Comparison of ENCODE assay signal across 13 cellular contexts in the genomic region with DNA sequence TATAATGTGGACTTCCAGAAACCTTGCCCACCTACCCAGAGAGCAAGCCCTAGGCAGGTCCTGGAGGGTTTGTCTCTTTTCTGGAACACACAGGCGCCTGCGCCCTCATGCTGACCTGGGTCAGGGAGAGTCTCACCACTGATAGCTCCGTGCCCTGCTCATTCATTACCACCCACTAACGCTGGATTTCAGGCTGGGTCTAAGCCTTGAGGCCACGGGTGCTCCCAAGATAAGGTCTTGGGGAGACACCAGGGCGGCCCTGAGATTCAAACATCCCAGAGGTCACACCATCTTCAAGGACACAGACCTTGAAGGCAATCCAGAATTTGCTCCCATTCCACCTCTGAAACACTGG. TPM values are rescaled to one million over a fixed set of nuclear protein-coding genes. Genes with fewer than 3 reads are reported as not detected.
DNase-seq lines count a peak whose midpoint lies in the region; ATAC-seq and TF ChIP-seq lines count a peak whose summit lies in the region.
"Had no signal": no experiment of that assay in that cellular context is flagged by ENCODE, and none has a peak within 500 bp of the region (broad histone marks: within the 10 kb centered on the region; RNA-seq: fewer than 3 reads in every experiment).

No MANE protein-coding gene starts in this region.

- peaks cover 10 to 30% (median 20%) of the 10 kb centered on the region in 4 donors for H3K4me1 Mint-ChIP-seq in CD4-positive, alpha-beta memory T cell

- intact Hi-C loops in CD4-positive, alpha-beta memory T cell (cut with micrococcal nuclease) = no loop called here
- intact Hi-C loops in gastrocnemius medialis (cut with DNase I; ENCODE audit: low total_unique reads) = loop anchor here (5.0 kb wide), 1 partner anchor 34 kb away; a partner anchor contains a TSS

- POLR2A ChIA-PET in CD4-positive, alpha-beta memory T cell (lab: Charles Lee; ENCODE audit: partially characterized antibody) = interaction anchor here (1.3 to 5.8 kb wide), 2 partner anchors 10 to 24 kb away, joined by 5 to 67 read pairs; a partner anchor contains a TSS

- no peaks in the 10 kb centered on the region for H3K9me3 ChIP-seq in CD4-positive, alpha-beta memory T cell (ENCODE audit: control insufficient read depth in 1 of 2, low read length in 2 of 2)
- H3K9me3 ChIP-seq in right atrium auricular region (no peaks in the 10 kb centered on the region), gastrocnemius medialis (no peaks in the 10 kb centered on the region)
- H3K9me3 ChIP-seq: thoracic aorta had no signal

- peaks cover 8 to 19% of the 10 kb centered on the region in 2 donors for H3K36me3 Mint-ChIP-seq in CD4-positive, alpha-beta memory T cell

- H3K27ac ChIP-seq in CD4-positive, alpha-beta memory T cell (ENCODE audit: low read depth, low read length) = no peak overlapping the region
- H3K27ac ChIP-seq in caudate nucleus (ENCODE audit: low read depth, low read length) = peak overlapping the region; percentile 93
- peak overlapping the region; percentile 72 to 90 for H3K27ac ChIP-seq in right atrium auricular region
- H3K27ac ChIP-seq in gastrocnemius medialis = peak overlapping the region; percentile 54 to 64 (median 60)
- H3K27ac ChIP-seq: thoracic aorta had no signal

- no peaks in the 10 kb centered on the region for H3K27me3 Mint-ChIP-seq in CD4-positive, alpha-beta memory T cell
- H3K27me3 Mint-ChIP-seq: activated CD8-positive, alpha-beta T cell treated with anti-CD3 and anti-CD28 coated beads for 36 hours had no signal

- H3K4me1 ChIP-seq in CD4-positive, alpha-beta memory T cell (ENCODE audit: insufficient read depth, low read length) = peaks cover 20% of the 10 kb centered on the region
- peaks cover 0 to 46% of the 10 kb centered on the region in 2 donors for H3K4me1 ChIP-seq in right atrium auricular region
- H3K4me1 ChIP-seq in gastrocnemius medialis = peaks cover 3 to 13% of the 10 kb centered on the region in 2 donors

- no peak overlapping the region for H3K4me3 Mint-ChIP-seq in CD4-positive, alpha-beta memory T cell
- H3K4me3 Mint-ChIP-seq: activated CD8-positive, alpha-beta T cell treated with anti-CD3 and anti-CD28 coated beads for 36 hours had no signal

- H3K4me3 ChIP-seq in CD4-positive, alpha-beta memory T cell (ENCODE audit: low read length in 2 of 2) = no peak overlapping the region
- no peak overlapping the region for H3K4me3 ChIP-seq in right atrium auricular region
- H3K4me3 ChIP-seq in gastrocnemius medialis = no peak overlapping the region
- H3K4me3 ChIP-seq: thoracic aorta had no signal

- peak overlapping the region in 4 of 7 donors; percentile 17 to 77 (median 42) for H3K27ac Mint-ChIP-seq in CD4-positive, alpha-beta memory T cell
- H3K27ac Mint-ChIP-seq: activated CD8-positive, alpha-beta T cell treated with anti-CD3 and anti-CD28 coated beads for 36 hours had no signal

- ATAC-seq in gastrocnemius medialis (no peak), GM18873 (IDR thresholded peaks at IDR 0.05; ENCODE audit: low FRiP score, unreplicated experiment) (no peak), GM21360 (IDR thresholded peaks at IDR 0.05; ENCODE audit: unreplicated experiment) (no peak)
- ATAC-seq: activated CD8-positive, alpha-beta T cell treated with anti-CD3 and anti-CD28 coated beads for 36 hours had no signal

- H3K27me3 ChIP-seq in CD4-positive, alpha-beta memory T cell (ENCODE audit: insufficient read depth, low read length) = no peaks in the 10 kb centered on the region
- no peaks in the 10 kb centered on the region for H3K27me3 ChIP-seq in right atrium auricular region
- peaks cover 5 to 21% (median 15%) of the 10 kb centered on the region in 3 donors for H3K27me3 ChIP-seq in gastrocnemius medialis

- H3K9me3 Mint-ChIP-seq in CD4-positive, alpha-beta memory T cell = no peaks in the 10 kb centered on the region
- H3K9me3 Mint-ChIP-seq: activated CD8-positive, alpha-beta T cell treated with anti-CD3 and anti-CD28 coated beads for 36 hours had no signal

- CTCF ChIA-PET in CD4-positive, alpha-beta memory T cell (lab: Charles Lee; ENCODE audit: partially characterized antibody) = interaction anchor here (0.8 to 8.8 kb wide), 3 partner anchors 24 to 187 kb away, joined by 3 to 132 read pairs (median 3); a partner anchor contains a TSS

- peaks cover 3% of the 10 kb centered on the region for H3K36me3 ChIP-seq in CD4-positive, alpha-beta memory T cell (ENCODE audit: insufficient read depth, low read length)
- H3K36me3 ChIP-seq in right atrium auricular region = peaks cover 11% of the 10 kb centered on the region
- no peaks in the 10 kb centered on the region for H3K36me3 ChIP-seq in gastrocnemius medialis

- TF ChIP-seq CTCF in right atrium auricular region (IDR thresholded peaks at IDR 0.05) (no peak), gastrocnemius medialis (IDR thresholded peaks at IDR 0.05 in 4 of 5, conservative IDR thresholded peaks at IDR 0.05 in 1 of 5) (no peak)

- DNase-seq in CD4-positive, alpha-beta memory T cell = no peak
- DNase-seq in caudate nucleus (lab: John Stamatoyannopoulos, UW) (peak in 2 of 61 donors; percentile 2 to 33), right atrium auricular region (ENCODE audit: low spot score) (no peak), gastrocnemius medialis (no peak), kidney tubule cell (ENCODE audit: low spot score) (no peak), mesenteric fat pad (ENCODE audit: low spot score) (no peak)
- DNase-seq: activated CD8-positive, alpha-beta T cell treated with anti-CD3 and anti-CD28 coated beads for 36 hours; activated gamma-delta T cell treated with Interleukin-2 at 50 U/mL for 16 hours; NCI-H1048; NCI-H510A treated with DMSO at 0.1 percent for 48 hours had no signal

- no peak for TF ChIP-seq POLR2A in gastrocnemius medialis (IDR thresholded peaks at IDR 0.05)

- in situ Hi-C loops in gastrocnemius medialis (cut with MboI; ENCODE audit: low sequenced_read_pairs in 4 of 4) = loop anchor here in 2 of 4 donors (25.0 kb wide), 1 partner anchor 289 kb away; a partner anchor contains a TSS

RNA-seq across cellular contexts. Expression of a gene that starts 5.1 kb away (rescaled TPM):
- 1 to 10 TPM; 9.0 to 9.4 TPM for total RNA-seq in CD4-positive, alpha-beta memory T cell
- 1 to 10 TPM; 1.4 to 2.3 TPM for polyA plus RNA-seq in CD4-positive, alpha-beta memory T cell
- total RNA-seq in right atrium auricular region = 10 to 100 TPM in 1 of 2 donors, 1 to 10 TPM in 1; 4.3 to 14.7 TPM
- 1 to 10 TPM in 2 of 4 donors, under 1 TPM in 2; 0.56 to 2.2 (median 1.1) TPM for total RNA-seq in gastrocnemius medialis
- 13.3 TPM for total RNA-seq in mesenteric fat pad

RNA-seq across cellular contexts. Expression of a gene that starts 26.0 kb away (rescaled TPM):
- 10 to 100 TPM; 42.7 to 44.6 TPM for total RNA-seq in CD4-positive, alpha-beta memory T cell
- 10 to 100 TPM; 28.9 to 37.1 TPM for polyA plus RNA-seq in CD4-positive, alpha-beta memory T cell
- total RNA-seq in right atrium auricular region (10 to 100 TPM; 75.9 to 86.3 TPM), gastrocnemius medialis (100 to 1,000 TPM in 1 of 4 donors, 10 to 100 TPM in 3; 68.3 to 112 (median 84.4) TPM), mesenteric fat pad (54.5 TPM)

RNA-seq across cellular contexts. Expression of a gene that starts 31.2 kb away (rescaled TPM):
- 100 to 1,000 TPM; 208 to 250 TPM for total RNA-seq in CD4-positive, alpha-beta memory T cell
- 100 to 1,000 TPM in 1 of 2 donors, 10 to 100 TPM in 1; 53.5 to 166 TPM for polyA plus RNA-seq in CD4-positive, alpha-beta memory T cell
- total RNA-seq in right atrium auricular region = 10 to 100 TPM; 17.2 to 27.7 TPM
- total RNA-seq in gastrocnemius medialis = 10 to 100 TPM; 11.5 to 43.0 (median 17.7) TPM
- total RNA-seq in mesenteric fat pad = 57.7 TPM

RNA-seq across cellular contexts. Expression of a gene that starts 44.9 kb away (rescaled TPM):
- total RNA-seq in CD4-positive, alpha-beta memory T cell = 1 to 10 TPM; 7.5 to 8.2 TPM
- polyA plus RNA-seq in CD4-positive, alpha-beta memory T cell = 1 to 10 TPM; 2.5 to 8.1 TPM
- total RNA-seq in right atrium auricular region = 10 to 100 TPM; 15.2 to 24.4 TPM
- total RNA-seq in gastrocnemius medialis = 10 to 100 TPM in 1 of 4 donors, 1 to 10 TPM in 3; 5.0 to 10.5 (median 7.7) TPM
- 77.1 TPM for total RNA-seq in mesenteric fat pad
